ENCODE assay signal across 8 cellular contexts in the genomic region with DNA sequence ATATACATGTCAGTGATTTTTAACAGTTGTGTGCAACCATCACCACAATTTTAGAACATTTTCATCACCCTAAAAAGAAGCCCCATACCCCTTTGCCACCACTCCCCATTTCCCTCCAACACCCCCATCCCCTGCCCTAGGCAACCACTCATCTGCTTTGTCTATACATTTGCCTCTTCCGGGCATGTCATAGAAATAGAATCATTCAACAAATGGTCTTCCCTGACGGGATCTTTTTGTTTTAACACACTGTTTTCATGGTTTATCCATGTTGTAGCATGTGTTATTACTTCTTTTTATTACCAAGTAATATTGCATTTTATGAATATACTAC. TPM values are rescaled to one million over a fixed set of nuclear protein-coding genes. Genes with fewer than 3 reads are reported as not detected.
DNase-seq lines count a peak whose midpoint lies in the region; TF ChIP-seq lines count a peak whose summit lies in the region.

No MANE protein-coding gene starts in this region.

- intact Hi-C loops in prostate gland (cut with DNase I) = no loop called here

- no peaks in the 10 kb centered on the region for H3F3A ChIP-seq in OCI-LY1 (ENCODE audit: insufficient read depth, low read length)

- H3K27ac ChIP-seq in OCI-LY1 (ENCODE audit: low read depth, low read length, poor library complexity, severe bottlenecking) = no peak overlapping the region
- peak overlapping the region; percentile 81 to 86 for H3K27ac ChIP-seq in prostate gland

- peak overlapping the region; percentile 63 for H3K4me3 ChIP-seq in GM12864 (ENCODE audit: low read depth, low read length)
- H3K4me3 ChIP-seq in OCI-LY1 (ENCODE audit: low read depth, low read length, poor library complexity, severe bottlenecking) = peak overlapping the region; percentile 71
- peak overlapping the region; percentile 41 for H3K4me3 ChIP-seq in epithelial cell of esophagus (ENCODE audit: low read length)
- peak overlapping the region; percentile 44 to 50 for H3K4me3 ChIP-seq in prostate gland

- no peaks in the 10 kb centered on the region for H3K79me2 ChIP-seq in OCI-LY1 (ENCODE audit: insufficient read depth, low read length)

- peaks cover 7% of the 10 kb centered on the region; the same call in 1 of the 2 replicates for H3K36me3 ChIP-seq in OCI-LY1 (ENCODE audit: insufficient read depth, low read length)
- H3K36me3 ChIP-seq in prostate gland = no peaks in the 10 kb centered on the region

- H3K9me2 ChIP-seq in OCI-LY1 (ENCODE audit: low read depth, low read length) = no peaks in the 10 kb centered on the region

- 21% methylated on average over 2 of the region's 2 CpGs for WGBS in prostate gland

- H3K4me2 ChIP-seq in OCI-LY1 (ENCODE audit: low read length) = peak overlapping the region; percentile 92

- peaks cover 40% of the 10 kb centered on the region for H3K4me1 ChIP-seq in OCI-LY1 (ENCODE audit: insufficient read depth, low read length, severe bottlenecking)
- peaks cover 2% of the 10 kb centered on the region for H3K4me1 ChIP-seq in prostate gland (replicated peaks)

- H3K9me3 ChIP-seq in OCI-LY1 (ENCODE audit: low read length) = no peaks in the 10 kb centered on the region
- no peaks in the 10 kb centered on the region for H3K9me3 ChIP-seq in prostate gland

- DNase-seq in GM12864 (ENCODE audit: low read depth) (no peak), epithelial cell of esophagus (ENCODE audit: low read depth) (no peak), prostate gland (ENCODE audit: low spot score) (no peak), NCI-H446 (lab: John Stamatoyannopoulos, UW) (no peak), SKM-1 (lab: John Stamatoyannopoulos, UW; ENCODE audit: unreplicated experiment) (no peak), DMS53 (lab: John Stamatoyannopoulos, UW) (no peak), NCI-H2081 (lab: John Stamatoyannopoulos, UW) (no peak)

- peak overlapping the region; percentile 3; the same call in 1 of the 2 replicates for H2AFZ ChIP-seq in OCI-LY1 (ENCODE audit: low read length)

- TF ChIP-seq CTCF in GM12864 (IDR thresholded peaks at IDR 0.05; ENCODE audit: low read depth, low read length, missing control alignments) (no peak), OCI-LY1 (IDR thresholded peaks at IDR 0.05; ENCODE audit: low read length) (no peak), epithelial cell of esophagus (IDR thresholded peaks at IDR 0.05; ENCODE audit: insufficient read depth, low read depth, low read length, missing control alignments) (no peak), prostate gland (IDR thresholded peaks at IDR 0.05) (no peak)

- TF ChIP-seq POLR2A in prostate gland (IDR thresholded peaks at IDR 0.05) = no peak

- H3K27me3 ChIP-seq in OCI-LY1 (ENCODE audit: insufficient read depth, low read length) = no peaks in the 10 kb centered on the region
- no peaks in the 10 kb centered on the region for H3K27me3 ChIP-seq in prostate gland (replicated peaks; ENCODE audit: insufficient read depth)

- peak overlapping the region; percentile 81 for H3K9ac ChIP-seq in OCI-LY1 (ENCODE audit: low read length)

- no peaks in the 10 kb centered on the region for H4K20me1 ChIP-seq in OCI-LY1 (ENCODE audit: insufficient read depth, low read length)

RNA-seq across cellular contexts. Expression of a gene that starts 4.0 kb away (rescaled TPM):
- 10 to 100 TPM; 29.1 to 29.3 TPM for total RNA-seq in prostate gland

RNA-seq across cellular contexts. Expression of a gene that starts 34.8 kb away (rescaled TPM):
- 100 to 1,000 TPM in 1 of 2 donors, 10 to 100 TPM in 1; 29.7 to 176 TPM for total RNA-seq in prostate gland

RNA-seq across cellular contexts. Expression of a gene that starts 44.4 kb away (rescaled TPM):
- 10 to 100 TPM in 1 of 2 donors, under 1 TPM in 1; 0.32 to 13.1 TPM for total RNA-seq in prostate gland
